Comparison of ENCODE assay signal across 14 cellular contexts in genomic region chr4:166143227-166143626, GRCh38.
DNase-seq lines count a peak whose midpoint lies in the region; ATAC-seq and TF ChIP-seq lines count a peak whose summit lies in the region.
"Had no signal": no experiment of that assay in that cellular context is flagged by ENCODE, and none has a peak within 500 bp of the region (broad histone marks: within the 10 kb centered on the region; RNA-seq: fewer than 3 reads in every experiment).

No MANE protein-coding gene starts in this region.

- H3K36me3 Mint-ChIP-seq in activated CD4-positive, alpha-beta T cell treated with anti-CD3 and anti-CD28 coated beads, Interleukin-2, amount 10 ng/mL, durations not matched to agents 24 days and 14 days (ENCODE audit: low read depth): no peaks in the 10 kb centered on the region
- H3K36me3 Mint-ChIP-seq in Caco-2 (ENCODE audit: insufficient read depth, unreplicated experiment): no peaks in the 10 kb centered on the region
- H3K36me3 Mint-ChIP-seq: activated naive CD4-positive, alpha-beta T cell treated with anti-CD3 and anti-CD28 coated beads, Interleukin-2, amount 50 U/mL, for 24 hours had no signal

- no peak overlapping the region for H3K23ac ChIP-seq in trophoblast cell (ENCODE audit: low read length)

- H3K9ac ChIP-seq in trophoblast cell (ENCODE audit: low read length): no peak overlapping the region

- no peak overlapping the region for H3K4me3 Mint-ChIP-seq in activated CD4-positive, alpha-beta T cell treated with anti-CD3 and anti-CD28 coated beads, Interleukin-2, amount 10 ng/mL, durations not matched to agents 24 days and 14 days
- H3K4me3 Mint-ChIP-seq in Caco-2 (ENCODE audit: unreplicated experiment): no peak overlapping the region
- H3K4me3 Mint-ChIP-seq: activated naive CD4-positive, alpha-beta T cell treated with anti-CD3 and anti-CD28 coated beads, Interleukin-2, amount 50 U/mL, for 24 hours had no signal

- BruUV-seq in Caco-2 (replicated peaks; lab: Mats Ljungman, UMichigan): no TSS peak

- H3K9me3 Mint-ChIP-seq in activated CD4-positive, alpha-beta T cell treated with anti-CD3 and anti-CD28 coated beads, Interleukin-2, amount 10 ng/mL, durations not matched to agents 24 days and 14 days: no peaks in the 10 kb centered on the region
- H3K9me3 Mint-ChIP-seq in Caco-2 (ENCODE audit: unreplicated experiment): no peaks in the 10 kb centered on the region
- H3K9me3 Mint-ChIP-seq: activated naive CD4-positive, alpha-beta T cell treated with anti-CD3 and anti-CD28 coated beads, Interleukin-2, amount 50 U/mL, for 24 hours had no signal

- H4K91ac ChIP-seq in trophoblast cell (ENCODE audit: low read depth, low read length): no peak overlapping the region

- H3K79me2 ChIP-seq in trophoblast cell (ENCODE audit: control insufficient read depth, insufficient read depth, low read length, poor library complexity): no peaks in the 10 kb centered on the region

- no CpG with 5 or more reads among the region's 6 CpGs for WGBS in trophoblast cell (ENCODE audit: extremely low coverage, insufficient coverage, insufficient read length)

- no peak overlapping the region for H3K18ac ChIP-seq in trophoblast cell (ENCODE audit: low read length)

- no peaks in the 10 kb centered on the region for H3K9me3 ChIP-seq in trophoblast cell (ENCODE audit: insufficient read depth, low read depth, low read length)
- no peaks in the 10 kb centered on the region for H3K9me3 ChIP-seq in Caco-2
- H3K9me3 ChIP-seq: esophagus muscularis mucosa, pancreas had no signal

- H3K4me3 ChIP-seq in trophoblast cell (ENCODE audit: low read depth, low read length) (peak overlapping the region; percentile 36), Caco-2 (ENCODE audit: low read depth, low read length) (no peak overlapping the region)
- H3K4me3 ChIP-seq: esophagus muscularis mucosa, pancreas had no signal

- H2AFZ ChIP-seq in trophoblast cell (ENCODE audit: insufficient read depth, low read length, poor library complexity): no peak overlapping the region

- H3K4me1 ChIP-seq in trophoblast cell (ENCODE audit: control insufficient read depth in 1 of 2, insufficient read depth in 2 of 2, low read length in 2 of 2): no peaks in the 10 kb centered on the region
- H3K4me1 ChIP-seq in Caco-2: no peaks in the 10 kb centered on the region
- H3K4me1 ChIP-seq: pancreas had no signal

- no peak overlapping the region for H4K8ac ChIP-seq in trophoblast cell (ENCODE audit: low read depth, low read length)

- no peak overlapping the region for H2AK5ac ChIP-seq in trophoblast cell (ENCODE audit: low read length)

- H3K36me3 ChIP-seq in trophoblast cell (ENCODE audit: control insufficient read depth in 1 of 2, insufficient read depth in 2 of 2, low read length in 2 of 2): no peaks in the 10 kb centered on the region
- H3K36me3 ChIP-seq in Caco-2 (ENCODE audit: control insufficient read depth, insufficient read depth, low read length): no peaks in the 10 kb centered on the region
- H3K36me3 ChIP-seq: esophagus muscularis mucosa, pancreas had no signal

- H3K14ac ChIP-seq in trophoblast cell (ENCODE audit: low read length): no peak overlapping the region

- no peak overlapping the region for H2BK5ac ChIP-seq in trophoblast cell (ENCODE audit: low read depth, low read length, poor library complexity)

- no peaks in the 10 kb centered on the region for H3K27me3 Mint-ChIP-seq in activated CD4-positive, alpha-beta T cell treated with anti-CD3 and anti-CD28 coated beads, Interleukin-2, amount 10 ng/mL, durations not matched to agents 24 days and 14 days
- no peaks in the 10 kb centered on the region for H3K27me3 Mint-ChIP-seq in Caco-2 (ENCODE audit: insufficient read depth, unreplicated experiment)
- H3K27me3 Mint-ChIP-seq: activated naive CD4-positive, alpha-beta T cell treated with anti-CD3 and anti-CD28 coated beads, Interleukin-2, amount 50 U/mL, for 24 hours had no signal

- H3K27ac ChIP-seq in trophoblast cell (ENCODE audit: low read depth, low read length): no peak overlapping the region
- H3K27ac ChIP-seq: pancreas had no signal

- no peak overlapping the region for H4K12ac ChIP-seq in trophoblast cell (ENCODE audit: low read depth, low read length)

- no peak overlapping the region for H3K27ac Mint-ChIP-seq in activated CD4-positive, alpha-beta T cell treated with anti-CD3 and anti-CD28 coated beads, Interleukin-2, amount 10 ng/mL, durations not matched to agents 24 days and 14 days
- no peak overlapping the region for H3K27ac Mint-ChIP-seq in Caco-2 (ENCODE audit: unreplicated experiment)
- H3K27ac Mint-ChIP-seq: activated naive CD4-positive, alpha-beta T cell treated with anti-CD3 and anti-CD28 coated beads, Interleukin-2, amount 50 U/mL, for 24 hours had no signal

- H3K4me1 Mint-ChIP-seq in activated CD4-positive, alpha-beta T cell treated with anti-CD3 and anti-CD28 coated beads, Interleukin-2, amount 10 ng/mL, durations not matched to agents 24 days and 14 days: no peaks in the 10 kb centered on the region
- H3K4me1 Mint-ChIP-seq in Caco-2 (ENCODE audit: low read depth, unreplicated experiment): no peaks in the 10 kb centered on the region
- H3K4me1 Mint-ChIP-seq: activated naive CD4-positive, alpha-beta T cell treated with anti-CD3 and anti-CD28 coated beads, Interleukin-2, amount 50 U/mL, for 24 hours had no signal

- H2BK12ac ChIP-seq in trophoblast cell (ENCODE audit: low read length): no peak overlapping the region

- CTCF ChIA-PET in Caco-2 (lab: Charles Lee): no interaction called here

- no peak overlapping the region for H2BK120ac ChIP-seq in trophoblast cell (ENCODE audit: insufficient read depth, low read length, poor library complexity)

- ATAC-seq in HG02798 (IDR thresholded peaks at IDR 0.05; ENCODE audit: poor library complexity, unreplicated experiment): no peak
- ATAC-seq: pancreas had no signal

- H3K27me3 ChIP-seq in trophoblast cell (ENCODE audit: insufficient read depth, low read length): no peaks in the 10 kb centered on the region
- no peaks in the 10 kb centered on the region for H3K27me3 ChIP-seq in Caco-2 (replicated peaks; ENCODE audit: control insufficient read depth, insufficient read depth, low read length)
- H3K27me3 ChIP-seq: esophagus muscularis mucosa, pancreas had no signal

- intact Hi-C loops in activated CD4-positive, alpha-beta T cell treated with anti-CD3 and anti-CD28 coated beads, Interleukin-2, amount 10 ng/mL, durations not matched to agents 24 days and 14 days (cut with micrococcal nuclease): no loop called here
- intact Hi-C loops in Caco-2 (cut with micrococcal nuclease; ENCODE audit: unreplicated experiment): no loop called here

- no peaks in the 10 kb centered on the region for H3K79me1 ChIP-seq in trophoblast cell (ENCODE audit: low read length)

- no peak overlapping the region for H3K4ac ChIP-seq in trophoblast cell (ENCODE audit: low read depth, low read length)

- peak; percentile 8 to 40 for DNase-seq in activated CD4-positive, alpha-beta T cell treated with anti-CD3 and anti-CD28 coated beads, Interleukin-2, amount 50 U/mL, for 48 hours
- DNase-seq in activated CD4-positive, alpha-beta T cell treated with anti-CD3 and anti-CD28 coated beads, Interleukin-2, amount 10 ng/mL, durations not matched to agents 24 days and 14 days: no peak
- DNase-seq in KBM-7 (peak; percentile 8), T-helper 9 cell (peak; percentile 5), trophoblast cell (no peak), Caco-2 (no peak), retina (no peak)
- DNase-seq: activated CD8-positive, alpha-beta memory T cell treated with anti-CD3 and anti-CD28 coated beads for 24 hours; H7; NCI-H1694; pancreas had no signal

- no peak overlapping the region for H3K4me2 ChIP-seq in trophoblast cell (ENCODE audit: low read length)

- in situ Hi-C loops in KBM-7 (cut with MboI; ENCODE audit: low pct_unique_long_range_greater_than_20kb, low sequenced_read_pairs): no loop called here

- TF ChIP-seq CTCF in Caco-2 (IDR thresholded peaks at IDR 0.05; ENCODE audit: insufficient read depth in 1 of 2, low read depth in 1 of 2, low read length in 1 of 2, severe bottlenecking in 1 of 2, unreplicated experiment in 1 of 2): no peak

- POLR2A ChIA-PET in Caco-2 (lab: Charles Lee): no interaction called here

Comparison
In these comparisons a context has a peak if more than half of its experiments do, and no peak if none do; other contexts are left out.
1. DNase-seq: peak in activated CD4-positive, alpha-beta T cell treated with anti-CD3 and anti-CD28 coated beads, Interleukin-2, amount 50 U/mL, for 48 hours (2 of 2), KBM-7 (single experiment) and T-helper 9 cell (single experiment); none in activated CD4-positive, alpha-beta T cell treated with anti-CD3 and anti-CD28 coated beads, Interleukin-2, amount 10 ng/mL, durations not matched to agents 24 days and 14 days (single experiment), trophoblast cell (0 of 2), Caco-2 (0 of 2) and retina (single experiment).